In genomic region chr4:19298998-19299397, GRCh38 we compare ENCODE assay signal across 16 cellular contexts.
DNase-seq lines count a peak whose midpoint lies in the region; FAIRE-seq and TF ChIP-seq lines count a peak whose summit lies in the region.
"Had no signal": no experiment of that assay in that cellular context is flagged by ENCODE, and none has a peak within 500 bp of the region (broad histone marks: within the 10 kb centered on the region; RNA-seq: fewer than 3 reads in every experiment).

No MANE protein-coding gene starts in this region.

- in situ Hi-C loops in GM23248 (cut with MboI), result no loop called here

- H3K9ac ChIP-seq in GM23248, result no peak overlapping the region
- no peak overlapping the region for H3K9ac ChIP-seq in SK-N-SH
- H3K9ac ChIP-seq: BLaER1 had no signal

- no peak for FAIRE-seq in D721Med (lab: Jason Lieb, UNC)

- no peak for TF ChIP-seq CTCF in SK-N-SH (IDR thresholded peaks at IDR 0.05)
- no peak for TF ChIP-seq CTCF in D721Med (IDR thresholded peaks at IDR 0.05; ENCODE audit: insufficient read depth, missing control alignments)

- no peak overlapping the region for H3K4me3 ChIP-seq in GM23248
- no peak overlapping the region for H3K4me3 ChIP-seq in SK-N-SH (ENCODE audit: low read depth in 2 of 2, low read length in 1 of 2)
- H3K4me3 ChIP-seq: BLaER1, HAP-1, SJCRH30 had no signal

- POLR2A ChIA-PET in SK-N-SH (lab: Yijun Ruan, JAX), result no interaction called here

- WGBS in GM23248 (ENCODE audit: low coverage in 1 of 2, low lambda C conversion rate in 2 of 2, missing lambda C conversion rate in 2 of 2), 2 experiments, result 5 to 6% methylated on average over 3 of the region's 3 CpGs
- WGBS in SK-N-SH (ENCODE audit: low lambda C conversion rate), result 5% methylated on average over 3 of the region's 3 CpGs

- H3K4me2 ChIP-seq in GM23248 (ENCODE audit: unreplicated experiment), result peak overlapping the region; percentile 37
- H3K4me2 ChIP-seq in SK-N-SH, result peak overlapping the region; percentile 22; the same call in 1 of the 2 replicates
- H3K4me2 ChIP-seq: BLaER1 had no signal

- CTCF ChIA-PET in SK-N-SH (lab: Yijun Ruan, JAX), result interaction anchor here (1.2 to 1.3 kb wide), 2 partner anchors 949 to 951 kb away, joined by 3 to 4 read pairs; no protein-coding TSS in a partner anchor

- H3K27ac ChIP-seq in GM23248 (no peak overlapping the region), SK-N-SH (ENCODE audit: low read depth in 2 of 2, low read length in 1 of 2) (peak overlapping the region; percentile 41 to 77; a peak in 2 of 4 replicates)
- H3K27ac ChIP-seq: 22Rv1, BLaER1, SJCRH30 had no signal

- H3K9me2 ChIP-seq in GM23248 (ENCODE audit: insufficient read depth) (no peaks in the 10 kb centered on the region), SK-N-SH (no peaks in the 10 kb centered on the region)

- peak; percentile 10 for DNase-seq in AG08395 (ENCODE audit: low spot score)
- peak; percentile 21 for DNase-seq in GM23248
- peak; percentile 46 for DNase-seq in SK-N-SH
- DNase-seq in foreskin melanocyte, result peak; percentile 53
- DNase-seq in T1000 (lab: John Stamatoyannopoulos, UW), result no peak
- DNase-seq in iPS-NIHi7 (ENCODE audit: extremely low spot score), result no peak
- no peak for DNase-seq in SW 1271 (lab: John Stamatoyannopoulos, UW)
- no peak for DNase-seq in D721Med (ENCODE audit: insufficient read length, low spot score)
- DNase-seq: NCI-H1417, NCI-H187 treated with DMSO at 0.1 percent for 48 hours, NCI-H446, OCI-M1, SJCRH30 had no signal

- H3K36me3 ChIP-seq in GM23248 (ENCODE audit: low read depth) (no peaks in the 10 kb centered on the region), SK-N-SH (replicated peaks in 1 of 2; ENCODE audit: control insufficient read depth in 1 of 2, insufficient read depth in 2 of 2, low read length in 1 of 2) (no peaks in the 10 kb centered on the region)
- H3K36me3 ChIP-seq: BLaER1, HAP-1, SJCRH30 had no signal

- H3K9me3 ChIP-seq in GM23248 (ENCODE audit: low read depth) (no peaks in the 10 kb centered on the region), SK-N-SH (no peaks in the 10 kb centered on the region)
- H3K9me3 ChIP-seq: HAP-1, SJCRH30 had no signal

- H3F3A ChIP-seq in GM23248 (ENCODE audit: insufficient read depth) (peaks cover 8% of the 10 kb centered on the region; the same call in 1 of the 2 replicates), SK-N-SH (replicated peaks; ENCODE audit: insufficient read depth) (peaks cover 17% of the 10 kb centered on the region)

- H3K4me1 ChIP-seq in GM23248 (ENCODE audit: insufficient read depth), result peaks cover 25% of the 10 kb centered on the region
- H3K4me1 ChIP-seq in SK-N-SH (ENCODE audit: control insufficient read depth in 1 of 2, insufficient read depth in 2 of 2, low read depth in 1 of 2, low read length in 1 of 2), result peaks cover 0 to 12% of the 10 kb centered on the region in 2 experiments; a peak in 2 of 4 replicates
- H3K4me1 ChIP-seq: BLaER1, HAP-1, SJCRH30 had no signal

- no peaks in the 10 kb centered on the region for H4K20me1 ChIP-seq in GM23248 (ENCODE audit: insufficient read depth)
- H4K20me1 ChIP-seq in SK-N-SH (ENCODE audit: insufficient read depth), result no peaks in the 10 kb centered on the region
- H4K20me1 ChIP-seq: BLaER1 had no signal

- no peak overlapping the region for H2AFZ ChIP-seq in GM23248
- no peak overlapping the region for H2AFZ ChIP-seq in SK-N-SH (ENCODE audit: low read depth)

- TF ChIP-seq RAD21 in SK-N-SH (IDR thresholded peaks at IDR 0.05; ENCODE audit: low read length), result no peak

- H3K79me2 ChIP-seq in GM23248 (ENCODE audit: insufficient read depth) (no peaks in the 10 kb centered on the region), SK-N-SH (ENCODE audit: insufficient read depth) (no peaks in the 10 kb centered on the region)

- H3K27me3 ChIP-seq in GM23248 (replicated peaks; ENCODE audit: insufficient read depth), result no peaks in the 10 kb centered on the region; the same call in 1 of the 2 replicates
- H3K27me3 ChIP-seq in SK-N-SH (ENCODE audit: insufficient read depth), result no peaks in the 10 kb centered on the region
- H3K27me3 ChIP-seq: BLaER1, SJCRH30 had no signal

- peak; percentile 97 for TF ChIP-seq EP300 in SK-N-SH (IDR thresholded peaks at IDR 0.05; ENCODE audit: borderline replicate concordance in 1 of 2, low read depth in 1 of 2, low read length in 1 of 2)

TF ChIP-seq in SK-N-SH, 30 proteins besides CTCF, POLR2A, EP300 and RAD21 (continues in another document):
- TF ChIP-seq TCF12 (IDR thresholded peaks at IDR 0.05), result peak; percentile 100
- no peak for TF ChIP-seq IRF3 (IDR thresholded peaks at IDR 0.05; ENCODE audit: low read depth, low read length)
- no peak for TF ChIP-seq YY1 (IDR thresholded peaks at IDR 0.05; ENCODE audit: low read depth)
- TF ChIP-seq, protein P1, sequence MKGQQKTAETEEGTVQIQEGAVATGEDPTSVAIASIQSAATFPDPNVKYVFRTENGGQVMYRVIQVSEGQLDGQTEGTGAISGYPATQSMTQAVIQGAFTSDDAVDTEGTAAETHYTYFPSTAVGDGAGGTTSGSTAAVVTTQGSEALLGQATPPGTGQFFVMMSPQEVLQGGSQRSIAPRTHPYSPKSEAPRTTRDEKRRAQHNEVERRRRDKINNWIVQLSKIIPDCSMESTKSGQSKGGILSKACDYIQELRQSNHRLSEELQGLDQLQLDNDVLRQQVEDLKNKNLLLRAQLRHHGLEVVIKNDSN (IDR thresholded peaks at IDR 0.05; ENCODE audit: borderline replicate concordance, low read depth), result no peak
- TF ChIP-seq ELF1 (IDR thresholded peaks at IDR 0.05), result no peak
- peak; percentile 89 for TF ChIP-seq RCOR1 (IDR thresholded peaks at IDR 0.05; ENCODE audit: low read length)
- TF ChIP-seq TEAD4 (IDR thresholded peaks at IDR 0.05; ENCODE audit: borderline replicate concordance, insufficient read depth), result peak; percentile 96
- TF ChIP-seq, protein P2, sequence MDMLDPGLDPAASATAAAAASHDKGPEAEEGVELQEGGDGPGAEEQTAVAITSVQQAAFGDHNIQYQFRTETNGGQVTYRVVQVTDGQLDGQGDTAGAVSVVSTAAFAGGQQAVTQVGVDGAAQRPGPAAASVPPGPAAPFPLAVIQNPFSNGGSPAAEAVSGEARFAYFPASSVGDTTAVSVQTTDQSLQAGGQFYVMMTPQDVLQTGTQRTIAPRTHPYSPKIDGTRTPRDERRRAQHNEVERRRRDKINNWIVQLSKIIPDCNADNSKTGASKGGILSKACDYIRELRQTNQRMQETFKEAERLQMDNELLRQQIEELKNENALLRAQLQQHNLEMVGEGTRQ (IDR thresholded peaks at IDR 0.05; ENCODE audit: borderline replicate concordance, low read depth, low read length), result no peak
- no peak for TF ChIP-seq TAF1 (IDR thresholded peaks at IDR 0.05; ENCODE audit: borderline replicate concordance, low read depth, low read length)
- TF ChIP-seq SMC3 (IDR thresholded peaks at IDR 0.05; ENCODE audit: low read depth, low read length), result 0 out of 2 replicates have a peak, but pooled peaks have one; percentile 6
- TF ChIP-seq FOXM1 (IDR thresholded peaks at IDR 0.05; ENCODE audit: low read depth), result peak; percentile 91
- TF ChIP-seq MEF2A (IDR thresholded peaks at IDR 0.05; ENCODE audit: borderline replicate concordance, low read depth), result peak; percentile 67; the same call in 1 of the 2 replicates
- no peak for TF ChIP-seq GABPA (IDR thresholded peaks at IDR 0.05; ENCODE audit: low read depth)
- TF ChIP-seq GATA2 (CRISPR knock-in tag; IDR thresholded peaks at IDR 0.05), result peak; percentile 87
- no peak for TF ChIP-seq REST (IDR thresholded peaks at IDR 0.05; ENCODE audit: low read depth, low read length)

Comparison
In these comparisons a context has a peak if more than half of its experiments do, and no peak if none do; other contexts are left out.
1. DNase-seq: peak in AG08395 (single experiment), GM23248 (single experiment), SK-N-SH (single experiment) and foreskin melanocyte (single experiment); none in T1000 (single experiment), iPS-NIHi7 (single experiment), SW 1271 (0 of 2) and D721Med (single experiment).